ENCODE assay signal across 22 cellular contexts in the genomic region with DNA sequence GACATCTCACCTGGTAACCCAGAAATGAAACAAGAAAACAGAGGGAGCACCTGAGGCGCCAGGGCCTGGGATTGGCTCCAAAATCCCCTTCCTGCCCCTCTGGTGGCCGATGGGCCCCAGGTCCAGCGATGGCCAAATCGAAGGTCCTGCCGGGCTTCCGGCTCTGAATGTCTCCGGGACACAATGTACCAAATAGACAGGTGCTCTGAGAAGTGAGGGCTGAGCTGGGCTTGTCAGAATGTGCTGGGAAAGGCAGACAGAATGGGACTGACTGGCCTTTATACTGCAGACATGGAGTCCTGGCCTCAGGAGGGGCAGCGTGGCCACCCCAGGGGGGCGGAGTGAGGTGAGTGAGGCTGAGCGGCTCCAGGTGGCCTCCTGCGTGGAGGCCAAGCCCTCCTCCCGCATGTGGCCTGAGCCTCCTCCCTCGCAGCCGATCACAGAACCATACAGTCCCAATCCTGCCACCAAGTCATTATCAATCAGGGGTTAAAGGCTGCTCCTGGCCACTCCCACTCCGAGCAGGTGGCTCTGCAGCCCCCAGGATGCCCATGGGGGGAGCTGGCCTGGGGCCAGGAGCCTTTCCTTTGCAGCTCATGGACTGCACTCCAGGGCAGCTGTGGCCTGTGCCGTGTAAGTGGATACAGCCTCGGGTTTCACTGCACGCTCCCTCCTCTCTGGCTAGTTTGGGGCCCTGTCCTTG.
DNase-seq lines count a peak whose midpoint lies in the region; ATAC-seq and TF ChIP-seq lines count a peak whose summit lies in the region.
"Had no signal": no experiment of that assay in that cellular context is flagged by ENCODE, and none has a peak within 500 bp of the region (broad histone marks: within the 10 kb centered on the region; RNA-seq: fewer than 3 reads in every experiment).

No MANE protein-coding gene starts in this region.

- H3K27ac ChIP-seq in HEK293 (ENCODE audit: extremely low read depth, low read depth, low read length): no peak overlapping the region
- H3K27ac ChIP-seq in parathyroid adenoma: no peak overlapping the region
- H3K27ac ChIP-seq: C4-2B, coronary artery, KMS-11, pancreas, thoracic aorta had no signal

- CTCF ChIA-PET in HEK293 (lab: Yijun Ruan, JAX): interaction anchor here (0.5 to 0.6 kb wide), 2 partner anchors 131 to 347 kb away, joined by 5 read pairs; no protein-coding TSS in a partner anchor

- no peaks in the 10 kb centered on the region for H3K36me3 Mint-ChIP-seq in activated T-helper 1 cell treated with anti-CD3 and anti-CD28 coated beads, Interleukin-12 subunit alpha, Interleukin-12 subunit beta, Interleukin-2, Interleukin-4 antibody, amounts not matched to agents 30 ng/mL and 10 ng/mL and 1 ng/mL, durations not matched to agents 14 hours and 24 hours and 36 hours (ENCODE audit: low read depth)
- H3K36me3 Mint-ChIP-seq: activated naive CD4-positive, alpha-beta T cell treated with anti-CD3 and anti-CD28 coated beads, Interleukin-2, amount 50 U/mL, for 72 hours had no signal

- POLR2A ChIA-PET in HEK293 (lab: Yijun Ruan, JAX): no interaction called here

- peaks cover 5% of the 10 kb centered on the region for H3K79me2 ChIP-seq in parathyroid adenoma

- H2AFZ ChIP-seq in parathyroid adenoma: peak overlapping the region; percentile 57

- TF ChIP-seq CTCF in HEK293 (tag by site-specific recombination; IDR thresholded peaks at IDR 0.05) (no peak), parathyroid adenoma (IDR thresholded peaks at IDR 0.05) (no peak)

- no peak overlapping the region for H3K4me3 ChIP-seq in HEK293 (ENCODE audit: low read depth, low read length)
- no peak overlapping the region for H3K4me3 ChIP-seq in parathyroid adenoma (ENCODE audit: low read depth, low read length)
- H3K4me3 ChIP-seq: coronary artery, HAP-1, pancreas, smooth muscle cell, thoracic aorta had no signal

- H3K4me1 ChIP-seq in HEK293 (ENCODE audit: control insufficient read depth, insufficient read depth, low read length) (no peaks in the 10 kb centered on the region), parathyroid adenoma (peaks cover 17% of the 10 kb centered on the region)
- H3K4me1 ChIP-seq: HAP-1, pancreas had no signal

- intact Hi-C loops in activated T-helper 1 cell treated with anti-CD3 and anti-CD28 coated beads, Interleukin-12 subunit alpha, Interleukin-12 subunit beta, Interleukin-2, Interleukin-4 antibody, amounts not matched to agents 30 ng/mL and 10 ng/mL and 1 ng/mL, durations not matched to agents 14 hours and 24 hours and 36 hours (cut with micrococcal nuclease): no loop called here

- H3K27me3 Mint-ChIP-seq in activated T-helper 1 cell treated with anti-CD3 and anti-CD28 coated beads, Interleukin-12 subunit alpha, Interleukin-12 subunit beta, Interleukin-2, Interleukin-4 antibody, amounts not matched to agents 30 ng/mL and 10 ng/mL and 1 ng/mL, durations not matched to agents 14 hours and 24 hours and 36 hours (ENCODE audit: insufficient read depth): peaks cover 3% of the 10 kb centered on the region

- H3K27me3 ChIP-seq in parathyroid adenoma (ENCODE audit: control insufficient read depth, insufficient read depth, low read length): no peaks in the 10 kb centered on the region
- H3K27me3 ChIP-seq: pancreas had no signal

- H3K9me3 ChIP-seq in HEK293 (ENCODE audit: control insufficient read depth, insufficient read depth, low read depth, low read length): no peaks in the 10 kb centered on the region
- no peaks in the 10 kb centered on the region for H3K9me3 ChIP-seq in parathyroid adenoma (ENCODE audit: control insufficient read depth, low read length)
- H3K9me3 ChIP-seq: HAP-1, pancreas, thoracic aorta had no signal

- no peak for ATAC-seq in HG03108 (IDR thresholded peaks at IDR 0.05; ENCODE audit: unreplicated experiment)
- ATAC-seq: activated naive CD4-positive, alpha-beta T cell treated with anti-CD3 and anti-CD28 coated beads, Interleukin-2, amount 50 U/mL, for 72 hours; Panc1; pancreas had no signal

- H3K4me1 Mint-ChIP-seq in activated T-helper 1 cell treated with anti-CD3 and anti-CD28 coated beads, Interleukin-12 subunit alpha, Interleukin-12 subunit beta, Interleukin-2, Interleukin-4 antibody, amounts not matched to agents 30 ng/mL and 10 ng/mL and 1 ng/mL, durations not matched to agents 14 hours and 24 hours and 36 hours (ENCODE audit: low read depth): peaks cover 5% of the 10 kb centered on the region

- no peak overlapping the region for H3K4me2 ChIP-seq in parathyroid adenoma (ENCODE audit: low read length)
- H3K4me2 ChIP-seq: KMS-11, smooth muscle cell had no signal

- no peaks in the 10 kb centered on the region for H3K9me3 Mint-ChIP-seq in activated T-helper 1 cell treated with anti-CD3 and anti-CD28 coated beads, Interleukin-12 subunit alpha, Interleukin-12 subunit beta, Interleukin-2, Interleukin-4 antibody, amounts not matched to agents 30 ng/mL and 10 ng/mL and 1 ng/mL, durations not matched to agents 14 hours and 24 hours and 36 hours

- H3K36me3 ChIP-seq in HEK293 (ENCODE audit: control insufficient read depth in 2 of 2, insufficient read depth in 1 of 2, low read length in 2 of 2) (no peaks in the 10 kb centered on the region), parathyroid adenoma (ENCODE audit: control insufficient read depth, insufficient read depth, low read length) (no peaks in the 10 kb centered on the region)
- H3K36me3 ChIP-seq: HAP-1, pancreas, thoracic aorta had no signal

- no peak overlapping the region for H3K4me3 Mint-ChIP-seq in activated T-helper 1 cell treated with anti-CD3 and anti-CD28 coated beads, Interleukin-12 subunit alpha, Interleukin-12 subunit beta, Interleukin-2, Interleukin-4 antibody, amounts not matched to agents 30 ng/mL and 10 ng/mL and 1 ng/mL, durations not matched to agents 14 hours and 24 hours and 36 hours

- H3K27ac Mint-ChIP-seq in activated T-helper 1 cell treated with anti-CD3 and anti-CD28 coated beads, Interleukin-12 subunit alpha, Interleukin-12 subunit beta, Interleukin-2, Interleukin-4 antibody, amounts not matched to agents 30 ng/mL and 10 ng/mL and 1 ng/mL, durations not matched to agents 14 hours and 24 hours and 36 hours: no peak overlapping the region

- peak; percentile 9 for DNase-seq in DMS79 treated with DMSO at 0.1 percent for 48 hours (lab: John Stamatoyannopoulos, UW)
- no peak for DNase-seq in DMS79 (lab: John Stamatoyannopoulos, UW)
- peak; percentile 57 for DNase-seq in NCI-H774 (lab: John Stamatoyannopoulos, UW)
- no peak for DNase-seq in activated T-helper 1 cell treated with anti-CD3 and anti-CD28 coated beads, Interleukin-12 subunit alpha, Interleukin-12 subunit beta, Interleukin-2, Interleukin-4 antibody, amounts not matched to agents 30 ng/mL and 10 ng/mL and 1 ng/mL, durations not matched to agents 14 hours and 24 hours and 36 hours (ENCODE audit: low spot score)
- DNase-seq in CD1c-positive myeloid dendritic cell (ENCODE audit: extremely low spot score): no peak
- DNase-seq: activated CD4-positive, alpha-beta T cell treated with anti-CD3 and anti-CD28 coated beads, Interleukin-2, amount 50 U/mL, for 1 hour; activated T-cell treated with anti-CD3 and anti-CD28 coated beads for 4 hours; foreskin melanocyte; NCI-H69; pancreas; SW 1271 had no signal

- H3K9ac ChIP-seq in parathyroid adenoma: no peak overlapping the region
- H3K9ac ChIP-seq: KMS-11 had no signal

TF ChIP-seq in HEK293, 187 proteins besides CTCF, POLR2A, EP300 and RAD21:
- TF ChIP-seq, protein P1, sequence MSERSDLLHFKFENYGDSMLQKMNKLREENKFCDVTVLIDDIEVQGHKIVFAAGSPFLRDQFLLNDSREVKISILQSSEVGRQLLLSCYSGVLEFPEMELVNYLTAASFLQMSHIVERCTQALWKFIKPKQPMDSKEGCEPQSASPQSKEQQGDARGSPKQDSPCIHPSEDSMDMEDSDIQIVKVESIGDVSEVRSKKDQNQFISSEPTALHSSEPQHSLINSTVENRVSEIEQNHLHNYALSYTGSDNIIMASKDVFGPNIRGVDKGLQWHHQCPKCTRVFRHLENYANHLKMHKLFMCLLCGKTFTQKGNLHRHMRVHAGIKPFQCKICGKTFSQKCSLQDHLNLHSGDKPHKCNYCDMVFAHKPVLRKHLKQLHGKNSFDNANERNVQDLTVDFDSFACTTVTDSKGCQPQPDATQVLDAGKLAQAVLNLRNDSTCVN (tag by site-specific recombination; optimal IDR thresholded peaks at IDR 0.05): no peak
- TF ChIP-seq ZIC2 (tag by site-specific recombination; IDR thresholded peaks at IDR 0.05): peak; percentile 29; the same call in 1 of the 2 replicates

Comparison
In these comparisons a context has a peak if more than half of its experiments do, and no peak if none do; other contexts are left out.
1. DNase-seq: peak in DMS79 treated with DMSO at 0.1 percent for 48 hours (single experiment) and NCI-H774 (single experiment); none in DMS79 (single experiment), activated T-helper 1 cell treated with anti-CD3 and anti-CD28 coated beads, Interleukin-12 subunit alpha, Interleukin-12 subunit beta, Interleukin-2, Interleukin-4 antibody, amounts not matched to agents 30 ng/mL and 10 ng/mL and 1 ng/mL, durations not matched to agents 14 hours and 24 hours and 36 hours (single experiment) and CD1c-positive myeloid dendritic cell (single experiment).